ENCODE assay signal across 10 cellular contexts in the genomic region with DNA sequence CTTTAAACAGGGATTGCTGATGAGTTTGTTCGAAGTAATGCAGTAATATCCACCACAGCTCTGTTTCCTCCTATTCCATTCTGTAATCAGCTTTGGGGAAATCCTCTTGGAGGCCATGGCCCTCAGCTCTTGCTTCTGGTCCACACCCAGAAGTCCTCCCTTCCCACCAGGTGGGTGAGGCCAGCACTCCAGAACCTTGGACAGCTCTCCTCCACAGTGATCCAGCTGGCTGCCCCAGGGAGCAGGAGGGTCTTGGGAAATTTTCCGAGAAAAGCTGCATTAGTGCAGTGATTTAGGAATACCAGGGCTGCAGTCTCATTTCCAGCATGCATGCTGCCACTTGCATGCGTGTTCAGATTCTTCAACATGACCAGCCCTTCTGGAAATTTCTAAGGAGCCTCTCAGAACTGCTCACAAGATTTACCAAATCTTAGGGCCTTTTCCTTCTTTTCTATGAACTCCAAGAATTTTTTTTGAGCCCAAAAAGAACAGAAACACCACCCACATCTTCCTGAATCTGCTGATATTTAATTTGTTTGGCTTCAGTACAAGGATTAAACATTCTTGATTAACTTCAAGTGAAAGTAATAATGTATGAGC. TPM values are rescaled to one million over a fixed set of nuclear protein-coding genes. Genes with fewer than 3 reads are reported as not detected.
DNase-seq lines count a peak whose midpoint lies in the region; ATAC-seq and TF ChIP-seq lines count a peak whose summit lies in the region.
"Had no signal": no experiment of that assay in that cellular context is flagged by ENCODE, and none has a peak within 500 bp of the region (broad histone marks: within the 10 kb centered on the region; RNA-seq: fewer than 3 reads in every experiment).

No MANE protein-coding gene starts in this region.

- no peak for TF ChIP-seq CTCF in choroid plexus epithelial cell (conservative IDR thresholded peaks at IDR 0.05; ENCODE audit: low read depth, low read length)

- DNase-seq in ELR (ENCODE audit: low read depth) (peak; percentile 44), LHCN-M2 (ENCODE audit: low read depth) (peak; percentile 29), choroid plexus epithelial cell (ENCODE audit: low read depth) (peak; percentile 57), mucosa of gallbladder (ENCODE audit: low spot score) (peak; percentile 59), NCI-H748 (lab: John Stamatoyannopoulos, UW; ENCODE audit: unreplicated experiment) (no peak), nucleus accumbens (lab: John Stamatoyannopoulos, UW) (no peak)
- DNase-seq in central memory CD4-positive, alpha-beta T cell: no peak
- DNase-seq: hippocampal formation, sigmoid colon had no signal

- no peak for ATAC-seq in GM21825 (IDR thresholded peaks at IDR 0.05; ENCODE audit: unreplicated experiment)

- H3K4me3 ChIP-seq in choroid plexus epithelial cell (ENCODE audit: low read depth, low read length): no peak overlapping the region
- H3K4me3 ChIP-seq: sigmoid colon had no signal

RNA-seq across cellular contexts. Expression of a gene that starts 4.2 kb away (rescaled TPM):
- total RNA-seq in LHCN-M2 (2014; rRNA removed): 0.17 TPM in 1 of 2 replicates, not detected in the other
- 0.36 TPM for polyA plus RNA-seq in LHCN-M2 (2012)
- total RNA-seq in mucosa of gallbladder: 225 TPM

Comparison
In these comparisons a context has a peak if more than half of its experiments do, and no peak if none do; other contexts are left out.
1. DNase-seq: peak in ELR (single experiment), LHCN-M2 (single experiment), choroid plexus epithelial cell (single experiment) and mucosa of gallbladder (single experiment); none in NCI-H748 (single experiment), central memory CD4-positive, alpha-beta T cell (single experiment) and nucleus accumbens (0 of 56).
2. RNA of a gene that starts 4.2 kb away (total RNA-seq): 225 TPM in mucosa of gallbladder (single experiment); 0.17 TPM in LHCN-M2; every median in the first group is over 100 times any median in the second.